28 cellular contexts compared by ENCODE assay signal in the genomic region with DNA sequence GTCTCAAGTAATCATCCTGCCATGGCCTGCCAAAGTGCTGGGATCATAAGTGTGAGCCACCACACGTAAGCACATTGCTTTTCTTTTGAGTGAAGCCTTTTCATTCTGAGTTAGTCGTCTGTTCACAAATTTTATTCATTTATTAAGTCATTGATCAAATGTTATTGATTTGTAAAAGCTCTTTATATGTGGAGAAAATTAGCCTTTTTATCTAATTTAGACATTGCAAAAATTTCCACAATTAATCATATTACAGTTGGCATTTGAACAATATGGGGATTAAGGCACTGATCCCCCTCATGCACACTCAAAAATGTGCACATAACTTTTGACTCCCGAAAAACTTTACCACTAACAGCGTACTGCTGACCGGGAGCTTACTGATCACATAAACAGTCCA.
"Had no signal": no experiment of that assay in that cellular context is flagged by ENCODE, and none has a peak within 500 bp of the region (broad histone marks: within the 10 kb centered on the region; RNA-seq: fewer than 3 reads in every experiment).

No MANE protein-coding gene starts in this region.

- H3K4me1 ChIP-seq: testis, tibial artery, vagina had no signal

- H3K9me3 ChIP-seq: suprapubic skin, testis, thoracic aorta, thyroid gland, tibial artery, uterus, vagina had no signal

- FAIRE-seq: urothelium cell line had no signal

- H3K27ac Mint-ChIP-seq: stimulated activated effector memory CD8-positive, alpha-beta T cell treated with anti-CD3 and anti-CD28 coated beads, Interleukin-12 subunit alpha, Interleukin-12 subunit beta, amount 100 ng/mL, for 72 hours; stimulated activated memory B cell treated with anti-CD40 and anti-IgM and Interleukin-4, amounts not matched to agents 10 μg/mL and 1 μg/mL and 100 μg/mL, for 72 hours; stimulated activated naive B cell treated with anti-CD40 and anti-IgM and Interleukin-4, amounts not matched to agents 10 μg/mL and 1 μg/mL and 100 μg/mL, for 72 hours; stimulated activated naive CD8-positive, alpha-beta T cell treated with anti-CD3 and anti-CD28 coated beads, Interleukin-15, Interleukin-2, amounts not matched to agents 100 ng/mL and 50 ng/mL, for 24 hours; type B pancreatic cell had no signal

- H3K9me3 Mint-ChIP-seq: stimulated activated effector memory CD8-positive, alpha-beta T cell treated with anti-CD3 and anti-CD28 coated beads, Interleukin-12 subunit alpha, Interleukin-12 subunit beta, amount 100 ng/mL, for 72 hours; stimulated activated memory B cell treated with anti-CD40 and anti-IgM and Interleukin-4, amounts not matched to agents 10 μg/mL and 1 μg/mL and 100 μg/mL, for 72 hours; stimulated activated naive CD8-positive, alpha-beta T cell treated with anti-CD3 and anti-CD28 coated beads, Interleukin-15, Interleukin-2, amounts not matched to agents 100 ng/mL and 50 ng/mL, for 24 hours; type B pancreatic cell had no signal

- H3K4me3 Mint-ChIP-seq: stimulated activated effector memory CD8-positive, alpha-beta T cell treated with anti-CD3 and anti-CD28 coated beads, Interleukin-12 subunit alpha, Interleukin-12 subunit beta, amount 100 ng/mL, for 72 hours; stimulated activated memory B cell treated with anti-CD40 and anti-IgM and Interleukin-4, amounts not matched to agents 10 μg/mL and 1 μg/mL and 100 μg/mL, for 72 hours; stimulated activated naive B cell treated with anti-CD40 and anti-IgM and Interleukin-4, amounts not matched to agents 10 μg/mL and 1 μg/mL and 100 μg/mL, for 72 hours; stimulated activated naive CD8-positive, alpha-beta T cell treated with anti-CD3 and anti-CD28 coated beads, Interleukin-15, amount 100 ng/mL, for 72 hours; stimulated activated naive CD8-positive, alpha-beta T cell treated with anti-CD3 and anti-CD28 coated beads, Interleukin-15, Interleukin-2, amounts not matched to agents 100 ng/mL and 50 ng/mL, for 24 hours; type B pancreatic cell had no signal

- H3K36me3 ChIP-seq: stomach, suprapubic skin, thoracic aorta, thyroid gland, tibial artery, tibial nerve, transverse colon, upper lobe of left lung, uterus, vagina had no signal

- H3K27me3 ChIP-seq: stomach, suprapubic skin, testis, thyroid gland, transverse colon, upper lobe of left lung, uterus, vagina had no signal

- H3K4me3 ChIP-seq: stomach, suprapubic skin, testis, thoracic aorta, thyroid gland, tibial artery, tibial nerve, transverse colon, upper lobe of left lung, uterus, vagina had no signal

- H3K36me3 Mint-ChIP-seq: stimulated activated effector memory CD8-positive, alpha-beta T cell treated with anti-CD3 and anti-CD28 coated beads, Interleukin-12 subunit alpha, Interleukin-12 subunit beta, amount 100 ng/mL, for 72 hours; stimulated activated memory B cell treated with anti-CD40 and anti-IgM and Interleukin-4, amounts not matched to agents 10 μg/mL and 1 μg/mL and 100 μg/mL, for 72 hours; type B pancreatic cell had no signal

- DNase-seq: stimulated activated CD4-positive, alpha-beta T cell treated with anti-CD3 and anti-CD28 coated beads, Interleukin-2, amount 100 ng/mL, for 48 hours; stimulated activated CD4-positive, alpha-beta T cell treated with anti-CD3 and anti-CD28 coated beads, Interleukin-4, amount 100 ng/mL, for 1 hour; stimulated activated CD4-positive, alpha-beta T cell treated with anti-CD3 and anti-CD28 coated beads, Interleukin-4, amount 100 ng/mL, for 24 hours; stimulated activated CD4-positive, alpha-beta T cell treated with anti-CD3 and anti-CD28 coated beads, Interleukin-4, amount 100 ng/mL, for 4 hours; stimulated activated CD8-positive, alpha-beta memory T cell treated with anti-CD3 and anti-CD28 coated beads, Interleukin-4, amount 100 ng/mL, for 48 hours; stimulated activated naive B cell treated with anti-CD40 and anti-IgM and Interleukin-4, amounts not matched to agents 10 μg/mL and 1 μg/mL and 100 μg/mL, for 72 hours; stimulated activated naive CD4-positive, alpha-beta T cell; stimulated activated naive CD4-positive, alpha-beta T cell treated with Interleukin-2 at 50 U/mL for 16 hours; stimulated activated naive CD8-positive, alpha-beta T cell treated with anti-CD3 and anti-CD28 coated beads, Interleukin-15, amount 100 ng/mL, for 72 hours; stimulated activated naive CD8-positive, alpha-beta T cell treated with anti-CD3 and anti-CD28 coated beads, Interleukin-15, Interleukin-2, amounts not matched to agents 100 U/mL and 50 U/mL, for 24 hours; stomach; substantia nigra; testis; thyroid gland; transverse colon; trophoblast cell; upper lobe of left lung; uterus had no signal

- ATAC-seq: stimulated activated effector memory CD8-positive, alpha-beta T cell treated with anti-CD3 and anti-CD28 coated beads, Interleukin-12 subunit alpha, Interleukin-12 subunit beta, amount 100 ng/mL, for 72 hours; stimulated activated memory B cell treated with anti-CD40 and anti-IgM and Interleukin-4, amounts not matched to agents 10 μg/mL and 1 μg/mL and 100 μg/mL, for 72 hours; stimulated activated naive B cell treated with anti-CD40 and anti-IgM and Interleukin-4, amounts not matched to agents 10 μg/mL and 1 μg/mL and 100 μg/mL, for 72 hours; stimulated activated naive CD8-positive, alpha-beta T cell treated with anti-CD3 and anti-CD28 coated beads, Interleukin-15, amount 100 ng/mL, for 72 hours; stimulated activated naive CD8-positive, alpha-beta T cell treated with anti-CD3 and anti-CD28 coated beads, Interleukin-15, Interleukin-2, amounts not matched to agents 100 U/mL and 50 U/mL, for 24 hours had no signal

- H3K27ac ChIP-seq: stomach, suprapubic skin, testis, thoracic aorta, thyroid gland, tibial artery, tibial nerve, transverse colon, upper lobe of left lung, uterus, vagina had no signal
